In genomic region chr7:92668564-92668963, GRCh38 we compare ENCODE assay signal across 14 cellular contexts.
DNase-seq lines count a peak whose midpoint lies in the region; ATAC-seq and TF ChIP-seq lines count a peak whose summit lies in the region.
"Had no signal": no experiment of that assay in that cellular context is flagged by ENCODE, and none has a peak within 500 bp of the region (broad histone marks: within the 10 kb centered on the region; RNA-seq: fewer than 3 reads in every experiment).

No MANE protein-coding gene starts in this region.

- peaks cover 47% of the 10 kb centered on the region for H3K4me1 ChIP-seq in DND-41 (ENCODE audit: insufficient read depth, low read length)
- H3K4me1 ChIP-seq in RWPE2 (ENCODE audit: insufficient read depth, poor library complexity, severe bottlenecking), result peaks cover 17% of the 10 kb centered on the region
- no peaks in the 10 kb centered on the region for H3K4me1 ChIP-seq in aorta (ENCODE audit: control insufficient read depth in 1 of 2, insufficient read depth in 2 of 2, low read length in 2 of 2)

- H3K36me3 ChIP-seq in DND-41 (ENCODE audit: insufficient read depth, low read length) (peaks cover 92% of the 10 kb centered on the region), RWPE2 (ENCODE audit: low read depth) (peaks cover 37% of the 10 kb centered on the region), brain microvascular endothelial cell (replicated peaks) (peaks cover 10% of the 10 kb centered on the region), aorta (ENCODE audit: control insufficient read depth in 1 of 2, insufficient read depth in 2 of 2, low read length in 1 of 2) (no peaks in the 10 kb centered on the region)

- in situ Hi-C loops in brain microvascular endothelial cell (cut with HindIII; ENCODE audit: low pct_ligation_motif_present, low sequenced_read_pairs), result no loop called here

- H3K27me3 Mint-ChIP-seq in activated CD4-positive, alpha-beta T cell treated with anti-CD3 and anti-CD28 coated beads, Interleukin-2, amount 10 ng/mL, durations not matched to agents 24 days and 14 days, result no peaks in the 10 kb centered on the region

- H3K4me3 Mint-ChIP-seq in activated CD4-positive, alpha-beta T cell treated with anti-CD3 and anti-CD28 coated beads, Interleukin-2, amount 10 ng/mL, durations not matched to agents 24 days and 14 days, result peak overlapping the region; percentile 30
- H3K4me3 Mint-ChIP-seq: H9 had no signal

- H3K27ac Mint-ChIP-seq in activated CD4-positive, alpha-beta T cell treated with anti-CD3 and anti-CD28 coated beads, Interleukin-2, amount 10 ng/mL, durations not matched to agents 24 days and 14 days, result peak overlapping the region; percentile 52
- H3K27ac Mint-ChIP-seq: H9 had no signal

- peaks cover 97% of the 10 kb centered on the region for H3K79me2 ChIP-seq in DND-41 (ENCODE audit: insufficient read depth, low read length)

- no peak for TF ChIP-seq POLR2A in erythroblast (IDR thresholded peaks at IDR 0.05; ENCODE audit: low read length)

- H4K20me1 ChIP-seq in DND-41 (ENCODE audit: insufficient read depth, low read length), result 0 out of 2 replicates have a peak, but pooled peaks cover 9% of the 10 kb centered on the region

- H3K27ac ChIP-seq in DND-41 (ENCODE audit: low read length) (peak overlapping the region; percentile 47), RWPE2 (ENCODE audit: poor library complexity, severe bottlenecking) (peak overlapping the region; percentile 2), brain microvascular endothelial cell (peak overlapping the region; percentile 36), aorta (ENCODE audit: low read depth in 1 of 2, low read length in 2 of 2) (no peak overlapping the region)
- H3K27ac ChIP-seq: C4-2B had no signal

- H3K36me3 Mint-ChIP-seq in activated CD4-positive, alpha-beta T cell treated with anti-CD3 and anti-CD28 coated beads, Interleukin-2, amount 10 ng/mL, durations not matched to agents 24 days and 14 days (ENCODE audit: low read depth), result peaks cover 69% of the 10 kb centered on the region

- H3K9me3 ChIP-seq in DND-41 (ENCODE audit: insufficient read depth, low read length, severe bottlenecking) (no peaks in the 10 kb centered on the region), RWPE2 (ENCODE audit: severe bottlenecking) (no peaks in the 10 kb centered on the region), aorta (ENCODE audit: control insufficient read depth, low read length) (no peaks in the 10 kb centered on the region)

- intact Hi-C loops in activated CD4-positive, alpha-beta T cell treated with anti-CD3 and anti-CD28 coated beads, Interleukin-2, amount 10 ng/mL, durations not matched to agents 24 days and 14 days (cut with micrococcal nuclease), result no loop called here
- intact Hi-C loops in aorta (cut with DNase I), result no loop called here

- no peak for ATAC-seq in DND-41 (ENCODE audit: insufficient read depth, low read depth)
- ATAC-seq in RWPE2 (ENCODE audit: low read depth), result no peak
- no peak for ATAC-seq in aorta (ENCODE audit: low FRiP score)

- H2AFZ ChIP-seq in DND-41 (ENCODE audit: low read depth, low read length), result no peak overlapping the region

- DNase-seq in activated CD4-positive, alpha-beta T cell treated with anti-CD3 and anti-CD28 coated beads, Interleukin-2, amount 10 ng/mL, durations not matched to agents 24 days and 14 days, result no peak
- DNase-seq in activated CD4-positive, alpha-beta T cell treated with anti-CD3 and anti-CD28 coated beads, Interleukin-2, amount 50 U/mL, for 48 hours, result no peak
- DNase-seq in DND-41 (no peak), RWPE2 (ENCODE audit: low spot score) (no peak), brain microvascular endothelial cell (no peak), NCI-H510A (lab: John Stamatoyannopoulos, UW) (no peak), erythroblast (lab: John Stamatoyannopoulos, UW) (no peak), aorta (no peak)
- DNase-seq: H9, Kasumi-1, NCI-H1105 treated with DMSO at 0.1 percent for 48 hours, NCI-H187, NCI-H82 had no signal

- TF ChIP-seq CTCF in DND-41 (IDR thresholded peaks at IDR 0.05; ENCODE audit: borderline replicate concordance, extremely low read depth, low read length, poor library complexity, severe bottlenecking) (no peak), RWPE2 (IDR thresholded peaks at IDR 0.05; ENCODE audit: poor library complexity, severe bottlenecking) (no peak), brain microvascular endothelial cell (IDR thresholded peaks at IDR 0.05; ENCODE audit: low read depth, low read length, missing control alignments) (no peak)

- H3K4me1 Mint-ChIP-seq in activated CD4-positive, alpha-beta T cell treated with anti-CD3 and anti-CD28 coated beads, Interleukin-2, amount 10 ng/mL, durations not matched to agents 24 days and 14 days, result peaks cover 60% of the 10 kb centered on the region
- H3K4me1 Mint-ChIP-seq: H9 had no signal

- H3K27me3 ChIP-seq in DND-41 (ENCODE audit: insufficient read depth, low read length, poor library complexity) (no peaks in the 10 kb centered on the region), RWPE2 (ENCODE audit: insufficient read depth, poor library complexity, severe bottlenecking) (no peaks in the 10 kb centered on the region), brain microvascular endothelial cell (replicated peaks) (no peaks in the 10 kb centered on the region), aorta (ENCODE audit: control insufficient read depth in 1 of 2, insufficient read depth in 2 of 2, low read length in 1 of 2) (no peaks in the 10 kb centered on the region)

- H3K4me2 ChIP-seq in DND-41 (ENCODE audit: insufficient read depth, low read length), result no peak overlapping the region

- H3K4me3 ChIP-seq in DND-41 (ENCODE audit: low read depth in 1 of 2, low read length in 2 of 2), result no peak overlapping the region
- H3K4me3 ChIP-seq in RWPE2 (ENCODE audit: severe bottlenecking), result no peak overlapping the region
- H3K4me3 ChIP-seq in brain microvascular endothelial cell (ENCODE audit: low read depth, low read length), result no peak overlapping the region
- no peak overlapping the region for H3K4me3 ChIP-seq in aorta (ENCODE audit: low read length in 2 of 2)

- H3K9ac ChIP-seq in DND-41 (ENCODE audit: low read depth, low read length), result no peak overlapping the region

- peaks cover 8% of the 10 kb centered on the region for H3K9me3 Mint-ChIP-seq in activated CD4-positive, alpha-beta T cell treated with anti-CD3 and anti-CD28 coated beads, Interleukin-2, amount 10 ng/mL, durations not matched to agents 24 days and 14 days
- H3K9me3 Mint-ChIP-seq: H9 had no signal

Comparison
In these comparisons a context has a peak if more than half of its experiments do, and no peak if none do; other contexts are left out.
1. H3K27ac ChIP-seq: peak in DND-41 (single experiment), RWPE2 (single experiment) and brain microvascular endothelial cell (single experiment); none in aorta (0 of 2).